In the genomic region with DNA sequence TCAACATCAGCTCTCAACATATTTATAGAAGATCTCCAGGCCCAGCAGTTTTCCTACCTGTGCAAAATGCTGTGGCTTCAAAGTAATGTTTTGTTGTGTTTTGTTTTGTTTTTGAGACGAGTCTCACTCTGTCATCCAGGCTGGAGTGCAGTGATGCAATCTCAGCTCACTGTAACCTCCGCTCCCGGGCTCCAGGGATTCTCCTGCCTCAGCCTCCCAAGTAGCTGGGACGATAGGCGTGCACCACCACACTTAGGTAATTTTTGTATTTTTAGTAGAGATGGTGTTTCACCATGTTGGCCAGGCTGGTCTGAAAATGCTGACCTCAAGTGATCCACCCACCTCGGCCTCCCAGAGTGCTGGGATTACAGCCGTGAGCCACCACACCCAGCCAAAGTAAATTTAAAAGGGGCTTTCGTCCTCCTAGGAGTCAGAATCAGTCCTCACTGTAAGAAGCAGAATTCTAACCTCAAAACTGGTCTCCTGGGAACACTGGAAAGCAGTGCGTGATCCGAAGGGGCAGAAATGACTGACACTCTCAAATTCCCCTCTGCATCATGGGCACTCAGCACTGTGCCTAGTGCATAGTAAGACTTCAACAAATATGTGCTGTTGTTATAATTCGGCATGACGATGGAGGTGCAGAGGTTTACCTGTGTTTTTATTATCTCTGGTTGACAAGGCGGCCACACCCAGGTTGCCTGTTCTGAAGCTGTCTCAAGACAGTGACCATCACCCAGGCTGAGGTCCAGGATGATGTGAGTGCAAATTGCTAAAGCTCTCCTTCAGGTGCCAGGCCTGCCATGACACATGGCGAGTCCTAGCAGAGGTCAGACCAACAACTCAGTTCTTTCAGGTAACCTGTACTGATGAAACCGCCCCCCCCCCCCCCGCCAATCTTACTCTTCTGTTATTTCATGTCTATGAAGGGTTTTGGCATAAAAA, we compare ENCODE assay signal across 24 cellular contexts.
"Had no signal": no experiment of that assay in that cellular context is flagged by ENCODE, and none has a peak within 500 bp of the region (broad histone marks: within the 10 kb centered on the region; RNA-seq: fewer than 3 reads in every experiment).

No MANE protein-coding gene starts in this region.

- FAIRE-seq: colon, keratinocyte, small intestine had no signal

- H3K4me3 Mint-ChIP-seq: activated CD4-positive, alpha-beta T cell treated with anti-CD3 and anti-CD28 coated beads, Interleukin-2, amount 10 ng/mL, durations not matched to agents 24 days and 14 days; activated CD8-positive, alpha-beta T cell treated with anti-CD3 and anti-CD28 coated beads for 36 hours; endodermal cell; stimulated activated naive CD8-positive, alpha-beta T cell treated with anti-CD3 and anti-CD28 coated beads, Interleukin-15, amount 100 ng/mL, for 72 hours had no signal

- H3K4me3 ChIP-seq: lung, prostate gland, suprapubic skin had no signal

- H3K27me3 Mint-ChIP-seq: activated CD8-positive, alpha-beta T cell treated with anti-CD3 and anti-CD28 coated beads for 36 hours; stimulated activated naive CD8-positive, alpha-beta T cell treated with anti-CD3 and anti-CD28 coated beads, Interleukin-15, amount 100 ng/mL, for 72 hours had no signal

- H3K27ac ChIP-seq: brain microvascular endothelial cell, epithelial cell of prostate, prostate gland, suprapubic skin had no signal

- H3K27ac Mint-ChIP-seq: activated CD4-positive, alpha-beta T cell treated with anti-CD3 and anti-CD28 coated beads, Interleukin-2, amount 10 ng/mL, durations not matched to agents 24 days and 14 days; activated CD8-positive, alpha-beta T cell treated with anti-CD3 and anti-CD28 coated beads for 36 hours; endodermal cell had no signal

- H3K27me3 ChIP-seq: brain microvascular endothelial cell, suprapubic skin had no signal

- ATAC-seq: activated CD8-positive, alpha-beta T cell treated with anti-CD3 and anti-CD28 coated beads for 36 hours; left lobe of liver; stimulated activated naive CD8-positive, alpha-beta T cell treated with anti-CD3 and anti-CD28 coated beads, Interleukin-15, amount 100 ng/mL, for 72 hours had no signal

- H3K36me3 ChIP-seq: brain microvascular endothelial cell, prostate gland, suprapubic skin had no signal

- DNase-seq: activated CD4-positive, alpha-beta T cell treated with anti-CD3 and anti-CD28 coated beads, Interleukin-2, amount 10 ng/mL, durations not matched to agents 24 days and 14 days; activated CD8-positive, alpha-beta memory T cell treated with anti-CD3 and anti-CD28 coated beads, Interleukin-2, amount 50 U/mL, for 4 hours; activated CD8-positive, alpha-beta T cell treated with anti-CD3 and anti-CD28 coated beads for 36 hours; activated effector memory CD4-positive, alpha-beta T cell treated with Interleukin-2 at 50 U/mL for 16 hours; activated naive CD4-positive, alpha-beta T cell treated with anti-CD3 and anti-CD28 coated beads, Interleukin-2, amount 50 U/mL, for 16 hours; activated T-cell treated with anti-CD3 and anti-CD28 coated beads, Interleukin-2, amount 50 U/mL, for 48 hours; aorta; brain microvascular endothelial cell; central memory CD4-positive, alpha-beta T cell; endodermal cell; foreskin melanocyte; hypothalamus; small intestine; stimulated activated CD4-positive, alpha-beta T cell treated with anti-CD3 and anti-CD28 coated beads, Interleukin-15, amount 100 ng/mL, for 24 hours; stimulated activated CD4-positive, alpha-beta T cell treated with anti-CD3 and anti-CD28 coated beads, Interleukin-2, amount 100 ng/mL, for 48 hours; stimulated activated naive CD8-positive, alpha-beta T cell treated with anti-CD3 and anti-CD28 coated beads, Interleukin-15, amount 100 ng/mL, for 72 hours; T-helper 9 cell had no signal

- H3K4me1 ChIP-seq: prostate gland had no signal

- H3K9me3 ChIP-seq: prostate gland had no signal
